In genomic region chr3:177622982-177623617, GRCh38 we compare ENCODE assay signal across 24 cellular contexts.
DNase-seq lines count a peak whose midpoint lies in the region; ATAC-seq and TF ChIP-seq lines count a peak whose summit lies in the region.
"Had no signal": no experiment of that assay in that cellular context is flagged by ENCODE, and none has a peak within 500 bp of the region (broad histone marks: within the 10 kb centered on the region; RNA-seq: fewer than 3 reads in every experiment).

No MANE protein-coding gene starts in this region.

- peaks cover 0 to 21% (median 0%) of the 10 kb centered on the region in 11 experiments; a peak in 5 of 22 replicates for H3K36me3 ChIP-seq in BLaER1 treated with 17β-estradiol and CSF1 and Interleukin-3, amounts not matched to agents 10 nM and 100 nM
- H3K36me3 ChIP-seq: gastrocnemius medialis, upper lobe of left lung, WERI-Rb-1 had no signal

- peaks cover 8 to 28% of the 10 kb centered on the region in 2 donors for H3K4me1 Mint-ChIP-seq in effector memory CD8-positive, alpha-beta T cell (ENCODE audit: low read depth in 2 of 2)
- H3K4me1 Mint-ChIP-seq in osteocyte (ENCODE audit: unreplicated experiment): peaks cover 76% of the 10 kb centered on the region

- no peak overlapping the region for H3K4me3 Mint-ChIP-seq in effector memory CD8-positive, alpha-beta T cell
- H3K4me3 Mint-ChIP-seq in osteocyte (ENCODE audit: unreplicated experiment): no peak overlapping the region
- H3K4me3 Mint-ChIP-seq: stimulated activated memory B cell treated with anti-CD40 and anti-IgM and Interleukin-4, amounts not matched to agents 10 μg/mL and 1 μg/mL and 100 μg/mL, for 72 hours had no signal

- H3K9me3 Mint-ChIP-seq in effector memory CD8-positive, alpha-beta T cell: peaks cover 0 to 2% of the 10 kb centered on the region in 2 donors
- no peaks in the 10 kb centered on the region for H3K9me3 Mint-ChIP-seq in osteocyte (ENCODE audit: unreplicated experiment)

- TF ChIP-seq CTCF in osteocyte (IDR thresholded peaks at IDR 0.05): no peak

- H3K27ac ChIP-seq in BLaER1 treated with 17β-estradiol and CSF1 and Interleukin-3, amounts not matched to agents 10 nM and 100 nM: peak overlapping the region in 1 of 11 experiments; percentile 21; a peak in 1 of 22 replicates
- H3K27ac ChIP-seq: WERI-Rb-1 had no signal

- H3K4me2 ChIP-seq in BLaER1 treated with 17β-estradiol and CSF1 and Interleukin-3, amounts not matched to agents 10 nM and 100 nM: peak overlapping the region in 8 of 11 experiments; percentile 4 to 41 (median 31); a peak in 14 of 22 replicates

- TF ChIP-seq EP300 in Ishikawa (IDR thresholded peaks at IDR 0.05; ENCODE audit: borderline replicate concordance): no peak

- TF ChIP-seq POLR2A in GM18505 (IDR thresholded peaks at IDR 0.05; ENCODE audit: borderline replicate concordance, extremely low read depth, insufficient read depth, insufficient read length): no peak

- H3K4me3 ChIP-seq in BLaER1 treated with 17β-estradiol and CSF1 and Interleukin-3, amounts not matched to agents 10 nM and 100 nM: no peak overlapping the region
- H3K4me3 ChIP-seq: gastrocnemius medialis, upper lobe of left lung had no signal

- no peak for ATAC-seq in effector memory CD8-positive, alpha-beta T cell (replicated peaks)
- ATAC-seq in GM18868 (IDR thresholded peaks at IDR 0.05; ENCODE audit: unreplicated experiment): no peak
- no peak for ATAC-seq in GM18505 (IDR thresholded peaks at IDR 0.05; ENCODE audit: unreplicated experiment)
- ATAC-seq: activated naive CD4-positive, alpha-beta T cell treated with anti-CD3 and anti-CD28 coated beads, Interleukin-2, amount 50 U/mL, for 72 hours; gastrocnemius medialis; stimulated activated memory B cell treated with anti-CD40 and anti-IgM and Interleukin-4, amounts not matched to agents 10 μg/mL and 1 μg/mL and 100 μg/mL, for 72 hours had no signal

- TF ChIP-seq RAD21 in Ishikawa (IDR thresholded peaks at IDR 0.05; ENCODE audit: low read depth): no peak

- H3K27ac Mint-ChIP-seq in effector memory CD8-positive, alpha-beta T cell: peak overlapping the region; percentile 5 to 74
- H3K27ac Mint-ChIP-seq in osteocyte (ENCODE audit: unreplicated experiment): peak overlapping the region; percentile 72
- H3K27ac Mint-ChIP-seq: activated naive CD4-positive, alpha-beta T cell treated with anti-CD3 and anti-CD28 coated beads, Interleukin-2, amount 50 U/mL, for 72 hours; stimulated activated memory B cell treated with anti-CD40 and anti-IgM and Interleukin-4, amounts not matched to agents 10 μg/mL and 1 μg/mL and 100 μg/mL, for 72 hours had no signal

- no peaks in the 10 kb centered on the region for H3K27me3 ChIP-seq in BLaER1 treated with 17β-estradiol and CSF1 and Interleukin-3, amounts not matched to agents 10 nM and 100 nM
- H3K27me3 ChIP-seq: gastrocnemius medialis, upper lobe of left lung had no signal

- no peaks in the 10 kb centered on the region for H3K36me3 Mint-ChIP-seq in effector memory CD8-positive, alpha-beta T cell (ENCODE audit: insufficient read depth)
- no peaks in the 10 kb centered on the region for H3K36me3 Mint-ChIP-seq in osteocyte (ENCODE audit: unreplicated experiment)
- H3K36me3 Mint-ChIP-seq: stimulated activated memory B cell treated with anti-CD40 and anti-IgM and Interleukin-4, amounts not matched to agents 10 μg/mL and 1 μg/mL and 100 μg/mL, for 72 hours had no signal

- no peaks in the 10 kb centered on the region for H3K27me3 Mint-ChIP-seq in effector memory CD8-positive, alpha-beta T cell
- no peaks in the 10 kb centered on the region for H3K27me3 Mint-ChIP-seq in osteocyte (ENCODE audit: unreplicated experiment)
- H3K27me3 Mint-ChIP-seq: stimulated activated memory B cell treated with anti-CD40 and anti-IgM and Interleukin-4, amounts not matched to agents 10 μg/mL and 1 μg/mL and 100 μg/mL, for 72 hours had no signal

- H3K9me3 ChIP-seq in BLaER1 treated with 17β-estradiol and CSF1 and Interleukin-3, amounts not matched to agents 10 nM and 100 nM (replicated peaks in 1 of 11): peaks cover 35 to 92% (median 57%) of the 10 kb centered on the region in 11 experiments
- H3K9me3 ChIP-seq: gastrocnemius medialis, upper lobe of left lung had no signal

- DNase-seq in effector memory CD8-positive, alpha-beta T cell: no peak
- DNase-seq in osteocyte (ENCODE audit: extremely low spot score, unreplicated experiment) (no peak), HuH-7.5 (ENCODE audit: low spot score) (no peak), NCI-H524 (lab: John Stamatoyannopoulos, UW) (no peak)
- DNase-seq: activated CD4-positive, alpha-beta T cell treated with anti-CD3 and anti-CD28 coated beads for 48 hours; activated CD8-positive, alpha-beta memory T cell treated with anti-CD3 and anti-CD28 coated beads for 24 hours; activated T-cell treated with anti-CD3 and anti-CD28 coated beads for 4 hours; amygdala; gastrocnemius medialis; KBM-7; kidney glomerular epithelial cell; NCI-H1417 treated with DMSO at 0.1 percent for 48 hours; NCI-H2081 treated with DMSO at 0.1 percent for 48 hours; NCI-H226; SIG-M5; substantia nigra; upper lobe of left lung; WERI-Rb-1 had no signal

- peaks cover 14 to 39% (median 23%) of the 10 kb centered on the region in 10 experiments; a peak in 19 of 20 replicates for H3K4me1 ChIP-seq in BLaER1 treated with 17β-estradiol and CSF1 and Interleukin-3, amounts not matched to agents 10 nM and 100 nM

- H3K9ac ChIP-seq in BLaER1 treated with 17β-estradiol and CSF1 and Interleukin-3, amounts not matched to agents 10 nM and 100 nM: no peak overlapping the region

- H4K20me1 ChIP-seq in BLaER1 treated with 17β-estradiol and CSF1 and Interleukin-3, amounts not matched to agents 10 nM and 100 nM: no peaks in the 10 kb centered on the region

TF ChIP-seq in Ishikawa, 13 proteins besides CTCF, POLR2A, EP300 and RAD21:
- 0 out of 2 replicates have a peak, but pooled peaks have one; percentile 5 for TF ChIP-seq NFIC (IDR thresholded peaks at IDR 0.05)
- no peak for TF ChIP-seq TEAD4 (IDR thresholded peaks at IDR 0.05)
- TF ChIP-seq MAX (IDR thresholded peaks at IDR 0.05): no peak
- no peak for TF ChIP-seq ZBTB7A (IDR thresholded peaks at IDR 0.05; ENCODE audit: low read depth)
